8 cellular contexts compared by ENCODE assay signal in genomic region chr12:106249411-106250135, GRCh38. TPM values are rescaled to one million over a fixed set of nuclear protein-coding genes. Genes with fewer than 3 reads are reported as not detected.
DNase-seq lines count a peak whose midpoint lies in the region; ATAC-seq, FAIRE-seq and TF ChIP-seq lines count a peak whose summit lies in the region.

No MANE protein-coding gene starts in this region.

- 49% methylated on average over 5 of the region's 5 CpGs for WGBS in lower leg skin, 2 donors

- no peak for TF ChIP-seq POLR2A in lower leg skin (IDR thresholded peaks at IDR 0.05)

- no peak for TF ChIP-seq CTCF in lower leg skin (IDR thresholded peaks at IDR 0.05)

- ATAC-seq in GM21423 (IDR thresholded peaks at IDR 0.05; ENCODE audit: unreplicated experiment) (peak; percentile 65), HG03575 (IDR thresholded peaks at IDR 0.05; ENCODE audit: extremely low read depth, insufficient number of reproducible peaks, low FRiP score, unreplicated experiment) (peak; percentile 88)

- no peak overlapping the region for H3K4me3 ChIP-seq in lower leg skin (ENCODE audit: low read depth, poor library complexity, severe bottlenecking)

- DNase-seq in GM18507 (ENCODE audit: extremely low spot score, insufficient read length, low read depth) = no peak
- DNase-seq in germinal center (ENCODE audit: low spot score) = peak; percentile 79
- no peak for DNase-seq in lower leg skin (ENCODE audit: low spot score in 2 of 2)
- DNase-seq in NCI-H226 = no peak
- DNase-seq in SK-N-DZ (ENCODE audit: low spot score) = no peak
- no peak for DNase-seq in T-helper 9 cell

- intact Hi-C loops in lower leg skin (cut with DNase I; ENCODE audit: low total_unique reads) = loop anchor here (10.0 kb wide), 1 partner anchor 105 kb away; the partner anchor contains the start of gene POLR3B

- peak; percentile 73 for FAIRE-seq in GM18507 (lab: Jason Lieb, UNC)

RNA-seq across cellular contexts. Expression of gene CKAP4, which starts 1.8 kb away (rescaled TPM):
- total RNA-seq in lower leg skin = 10 to 100 TPM; 57.2 to 80.3 (median 73.6) TPM
- 71.9 and 73.2 TPM in 2 replicates for polyA plus RNA-seq in SK-N-DZ (2014; cell fraction: cytosol; rRNA removed)
- 31.6 and 38.6 TPM in 2 replicates for polyA plus RNA-seq in SK-N-DZ (2014; cell fraction: nucleus; rRNA removed)

RNA-seq across cellular contexts. Expression of gene TCP11L2, which starts 53.0 kb away (rescaled TPM):
- total RNA-seq in lower leg skin = 10 to 100 TPM; 55.5 to 81.4 (median 72.7) TPM
- polyA plus RNA-seq in SK-N-DZ (2014; cell fraction: cytosol; rRNA removed) = 3.3 and 4.0 TPM in 2 replicates
- 1.8 and 10.5 TPM in 2 replicates for polyA plus RNA-seq in SK-N-DZ (2014; cell fraction: nucleus; rRNA removed)
